ENCODE assay signal across 8 cellular contexts in the genomic region with DNA sequence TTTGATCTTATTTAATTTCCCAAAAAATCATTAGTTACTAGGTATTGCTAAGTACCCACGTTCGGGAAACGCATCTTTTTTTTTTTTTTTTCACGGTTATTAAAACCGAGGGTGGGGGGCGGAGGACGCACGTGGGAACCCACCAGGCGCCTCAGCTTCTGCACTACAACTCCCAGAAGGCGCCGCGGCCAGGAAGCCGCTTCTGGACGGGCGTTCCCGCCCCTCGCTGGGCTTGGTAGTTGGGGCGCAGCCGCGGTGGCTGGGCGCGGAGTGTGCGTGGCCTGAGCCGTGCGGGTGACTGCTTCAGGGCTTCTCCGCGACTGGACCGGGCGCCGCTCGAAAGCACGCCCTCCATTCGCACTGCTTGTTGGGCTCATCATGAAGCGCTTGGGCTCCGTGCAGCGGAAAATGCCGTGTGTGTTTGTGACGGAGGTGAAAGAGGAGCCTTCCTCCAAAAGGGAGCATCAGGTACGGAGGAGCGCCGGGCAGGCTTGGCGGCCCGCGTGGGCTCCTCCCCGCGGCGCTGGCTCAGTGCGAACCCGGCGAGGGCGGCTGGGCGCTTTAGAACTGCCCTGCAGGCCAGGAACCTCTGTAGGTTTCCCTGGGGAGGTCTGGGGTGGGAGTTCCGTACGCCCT. TPM values are rescaled to one million over a fixed set of nuclear protein-coding genes. Genes with fewer than 3 reads are reported as not detected.
DNase-seq lines count a peak whose midpoint lies in the region; ATAC-seq, FAIRE-seq and TF ChIP-seq lines count a peak whose summit lies in the region.

No MANE protein-coding gene starts in this region.

- BruUV-seq in Caco-2 (replicated peaks; lab: Mats Ljungman, UMichigan), result no TSS peak

- H3K9me3 Mint-ChIP-seq in Caco-2 (ENCODE audit: unreplicated experiment) (peaks cover 9% of the 10 kb centered on the region), endothelial cell (ENCODE audit: unreplicated experiment) (peaks cover 6% of the 10 kb centered on the region), mesothelial cell of epicardium (peaks cover 7% of the 10 kb centered on the region)
- H3K9me3 Mint-ChIP-seq in activated CD8-positive, alpha-beta memory T cell treated with anti-CD3 and anti-CD28 coated beads, Interleukin-2, amount 10 ng/mL, durations not matched to agents 7 days and 5 days (ENCODE audit: low read depth), result no peaks in the 10 kb centered on the region

- peak; percentile 87 to 89 for DNase-seq in Caco-2
- peak; percentile 81 for DNase-seq in HTR-8/SVneo (ENCODE audit: insufficient read length, low spot score)
- peak; percentile 82 for DNase-seq in NOMO-1 treated with DMSO at 0.1 percent for 48 hours (lab: John Stamatoyannopoulos, UW; ENCODE audit: unreplicated experiment)
- DNase-seq in activated CD8-positive, alpha-beta memory T cell treated with anti-CD3 and anti-CD28 coated beads, Interleukin-2, amount 10 ng/mL, durations not matched to agents 7 days and 5 days, result peak; percentile 92
- DNase-seq in endothelial cell (ENCODE audit: low spot score), result peak; percentile 88
- peak; percentile 77 to 85 for DNase-seq in mesothelial cell of epicardium (ENCODE audit: low spot score in 2 of 2, unreplicated experiment in 2 of 2)
- peak; percentile 76 to 79 for DNase-seq in stimulated activated CD8-positive, alpha-beta memory T cell treated with anti-CD3 and anti-CD28 coated beads, Interleukin-15, amount 100 ng/mL, for 4 hours (ENCODE audit: low read depth in 2 of 2)

- FAIRE-seq in HTR-8/SVneo (lab: Jason Lieb, UNC), result peak; percentile 42

- H3K27me3 ChIP-seq in Caco-2 (replicated peaks; ENCODE audit: control insufficient read depth, insufficient read depth, low read length), result no peaks in the 10 kb centered on the region

- H3K36me3 Mint-ChIP-seq in Caco-2 (ENCODE audit: insufficient read depth, unreplicated experiment) (peaks cover 12% of the 10 kb centered on the region), endothelial cell (ENCODE audit: low read depth, unreplicated experiment) (peaks cover 6% of the 10 kb centered on the region), mesothelial cell of epicardium (peaks cover 6% of the 10 kb centered on the region)
- H3K36me3 Mint-ChIP-seq in activated CD8-positive, alpha-beta memory T cell treated with anti-CD3 and anti-CD28 coated beads, Interleukin-2, amount 10 ng/mL, durations not matched to agents 7 days and 5 days, result peaks cover 5% of the 10 kb centered on the region

- peak overlapping the region; percentile 90 for H3K4me3 ChIP-seq in Caco-2 (ENCODE audit: low read depth, low read length)

- POLR2A ChIA-PET in Caco-2 (lab: Charles Lee), result interaction anchor here (0.6 to 0.7 kb wide), 2 partner anchors 30 to 446 kb away, joined by 3 read pairs; no protein-coding TSS in a partner anchor

- peaks cover 9% of the 10 kb centered on the region for H3K4me1 Mint-ChIP-seq in Caco-2 (ENCODE audit: low read depth, unreplicated experiment)
- peaks cover 46% of the 10 kb centered on the region for H3K4me1 Mint-ChIP-seq in activated CD8-positive, alpha-beta memory T cell treated with anti-CD3 and anti-CD28 coated beads, Interleukin-2, amount 10 ng/mL, durations not matched to agents 7 days and 5 days
- peaks cover 8% of the 10 kb centered on the region for H3K4me1 Mint-ChIP-seq in endothelial cell (ENCODE audit: unreplicated experiment)
- H3K4me1 Mint-ChIP-seq in mesothelial cell of epicardium, result peaks cover 40% of the 10 kb centered on the region

- H3K27ac Mint-ChIP-seq in Caco-2 (ENCODE audit: unreplicated experiment) (peak overlapping the region; percentile 70), endothelial cell (ENCODE audit: unreplicated experiment) (no peak overlapping the region), mesothelial cell of epicardium (peak overlapping the region; percentile 94)
- peak overlapping the region; percentile 96 for H3K27ac Mint-ChIP-seq in activated CD8-positive, alpha-beta memory T cell treated with anti-CD3 and anti-CD28 coated beads, Interleukin-2, amount 10 ng/mL, durations not matched to agents 7 days and 5 days

- H3K9me3 ChIP-seq in Caco-2, result no peaks in the 10 kb centered on the region; the same call in 1 of the 2 replicates

- CTCF ChIA-PET in Caco-2 (lab: Charles Lee), result no interaction called here
- CTCF ChIA-PET in activated CD8-positive, alpha-beta memory T cell treated with anti-CD3 and anti-CD28 coated beads, Interleukin-2, amount 10 ng/mL, durations not matched to agents 7 days and 5 days (lab: Charles Lee), result no interaction called here

- H3K27me3 Mint-ChIP-seq in Caco-2 (ENCODE audit: insufficient read depth, unreplicated experiment) (no peaks in the 10 kb centered on the region), endothelial cell (ENCODE audit: unreplicated experiment) (peaks cover 1% of the 10 kb centered on the region), mesothelial cell of epicardium (ENCODE audit: low read depth) (no peaks in the 10 kb centered on the region)
- H3K27me3 Mint-ChIP-seq in activated CD8-positive, alpha-beta memory T cell treated with anti-CD3 and anti-CD28 coated beads, Interleukin-2, amount 10 ng/mL, durations not matched to agents 7 days and 5 days, result no peaks in the 10 kb centered on the region

- TF ChIP-seq CTCF in Caco-2 (IDR thresholded peaks at IDR 0.05; ENCODE audit: insufficient read depth in 1 of 2, low read depth in 1 of 2, low read length in 1 of 2, severe bottlenecking in 1 of 2, unreplicated experiment in 1 of 2) (no peak), endothelial cell (IDR thresholded peaks at IDR 0.05; ENCODE audit: unreplicated experiment) (no peak), mesothelial cell of epicardium (IDR thresholded peaks at IDR 0.05; ENCODE audit: unreplicated experiment) (no peak)

- intact Hi-C loops in Caco-2 (cut with micrococcal nuclease; ENCODE audit: unreplicated experiment), result no loop called here

- no peaks in the 10 kb centered on the region for H3K36me3 ChIP-seq in Caco-2 (ENCODE audit: control insufficient read depth, insufficient read depth, low read length)

- H3K4me3 Mint-ChIP-seq in Caco-2 (ENCODE audit: unreplicated experiment) (peak overlapping the region; percentile 89), endothelial cell (ENCODE audit: unreplicated experiment) (peak overlapping the region; percentile 95), mesothelial cell of epicardium (peak overlapping the region; percentile 98)
- H3K4me3 Mint-ChIP-seq in activated CD8-positive, alpha-beta memory T cell treated with anti-CD3 and anti-CD28 coated beads, Interleukin-2, amount 10 ng/mL, durations not matched to agents 7 days and 5 days, result peak overlapping the region; percentile 89

- ATAC-seq in GM21381 (IDR thresholded peaks at IDR 0.05; ENCODE audit: unreplicated experiment), result peak; percentile 100
- ATAC-seq in activated CD8-positive, alpha-beta memory T cell treated with anti-CD3 and anti-CD28 coated beads, Interleukin-2, amount 10 ng/mL, durations not matched to agents 7 days and 5 days, result peak; percentile 99

- H3K4me1 ChIP-seq in Caco-2, result 0 out of 2 replicates have a peak, but pooled peaks cover 12% of the 10 kb centered on the region

RNA-seq across cellular contexts. Expression of a gene that starts 6.2 kb away (rescaled TPM):
- total RNA-seq in Caco-2 (2022), result not detected in 2 replicates
- under 1 TPM in 1 of 2 experiments, not detected in 1; 0.18 TPM for total RNA-seq in activated CD8-positive, alpha-beta memory T cell treated with anti-CD3 and anti-CD28 coated beads, Interleukin-2, amount 10 ng/mL, durations not matched to agents 7 days and 5 days
- not detected for total RNA-seq in endothelial cell (ENCODE audit: unreplicated experiment)
- total RNA-seq in mesothelial cell of epicardium, result 0.07 to 0.22 TPM (median 0.13 TPM) in 3 replicates

Comparison
In these comparisons a context has a peak if more than half of its experiments do, and no peak if none do; other contexts are left out.
1. Peak in every context shown above with its lines: DNase-seq, ATAC-seq and H3K4me3 ChIP-seq.